In genomic region chr11:114161486-114162250, GRCh38 we compare ENCODE assay signal across 10 cellular contexts.
DNase-seq lines count a peak whose midpoint lies in the region; ATAC-seq and TF ChIP-seq lines count a peak whose summit lies in the region.
"Had no signal": no experiment of that assay in that cellular context is flagged by ENCODE, and none has a peak within 500 bp of the region (broad histone marks: within the 10 kb centered on the region; RNA-seq: fewer than 3 reads in every experiment).

No MANE protein-coding gene starts in this region.

- peak overlapping the region; percentile 85 to 92 for H3K27ac Mint-ChIP-seq in natural killer cell
- H3K27ac Mint-ChIP-seq in natural killer cell treated with Interleukin-12 subunit alpha and Interleukin-12 subunit beta and Interleukin-15 and Interleukin-18, amount 100 ng/mL, for 72 hours, result peak overlapping the region in 1 of 2 donors; percentile 95
- H3K27ac Mint-ChIP-seq in activated CD8-positive, alpha-beta T cell treated with anti-CD3 and anti-CD28 coated beads for 36 hours, result no peak overlapping the region

- 48% methylated on average over 9 of the region's 9 CpGs for WGBS in prostate gland
- WGBS in aorta, 2 donors, result 63 to 67% methylated on average over 9 of the region's 9 CpGs

- CTCF ChIA-PET in activated CD8-positive, alpha-beta T cell treated with anti-CD3 and anti-CD28 coated beads for 36 hours (lab: Charles Lee), result interaction anchor here (1.1 kb wide), 1 partner anchor 21 kb away, joined by 3 read pairs; no protein-coding TSS in a partner anchor

- DNase-seq in natural killer cell, result no peak
- no peak for DNase-seq in natural killer cell treated with Interleukin-12 subunit alpha and Interleukin-12 subunit beta and Interleukin-15 and Interleukin-18, amount 100 ng/mL, for 72 hours (ENCODE audit: low spot score)
- DNase-seq in foreskin keratinocyte, result no peak
- no peak for DNase-seq in prostate gland (ENCODE audit: low spot score)
- no peak for DNase-seq in aorta
- DNase-seq in activated CD8-positive, alpha-beta T cell treated with anti-CD3 and anti-CD28 coated beads for 36 hours, result no peak
- DNase-seq in stimulated activated CD4-positive, alpha-beta T cell treated with anti-CD3 and anti-CD28 coated beads, Interleukin-4, amount 100 ng/mL, for 1 hour, result no peak
- DNase-seq: activated effector memory CD4-positive, alpha-beta T cell treated with anti-CD3 and anti-CD28 coated beads, Interleukin-2, amount 50 U/mL, for 16 hours; NCI-H1694 treated with DMSO at 0.1 percent for 48 hours had no signal

- H3K27ac ChIP-seq in foreskin keratinocyte (peak overlapping the region; percentile 95), prostate gland (peak overlapping the region; percentile 99), aorta (ENCODE audit: low read depth in 1 of 2, low read length in 2 of 2) (peak overlapping the region; percentile 94 to 100)

- no peak for TF ChIP-seq POLR2A in prostate gland (IDR thresholded peaks at IDR 0.05)

- peak overlapping the region; percentile 41 for H3K4me3 Mint-ChIP-seq in natural killer cell
- no peak overlapping the region for H3K4me3 Mint-ChIP-seq in natural killer cell treated with Interleukin-12 subunit alpha and Interleukin-12 subunit beta and Interleukin-15 and Interleukin-18, amount 100 ng/mL, for 72 hours
- H3K4me3 Mint-ChIP-seq in activated CD8-positive, alpha-beta T cell treated with anti-CD3 and anti-CD28 coated beads for 36 hours, result no peak overlapping the region

- ATAC-seq in natural killer cell, result no peak
- no peak for ATAC-seq in natural killer cell treated with Interleukin-12 subunit alpha and Interleukin-12 subunit beta and Interleukin-15 and Interleukin-18, amount 100 ng/mL, for 72 hours
- ATAC-seq in foreskin keratinocyte, result no peak
- no peak for ATAC-seq in aorta (ENCODE audit: low FRiP score)
- no peak for ATAC-seq in GM21723 (IDR thresholded peaks at IDR 0.05; ENCODE audit: unreplicated experiment)
- ATAC-seq in activated CD8-positive, alpha-beta T cell treated with anti-CD3 and anti-CD28 coated beads for 36 hours, result no peak

- no peaks in the 10 kb centered on the region for H3K9me3 ChIP-seq in prostate gland
- no peaks in the 10 kb centered on the region for H3K9me3 ChIP-seq in aorta (ENCODE audit: control insufficient read depth, low read length)

- no peaks in the 10 kb centered on the region for H3K9me3 Mint-ChIP-seq in natural killer cell
- H3K9me3 Mint-ChIP-seq in natural killer cell treated with Interleukin-12 subunit alpha and Interleukin-12 subunit beta and Interleukin-15 and Interleukin-18, amount 100 ng/mL, for 72 hours, result no peaks in the 10 kb centered on the region
- no peaks in the 10 kb centered on the region for H3K9me3 Mint-ChIP-seq in activated CD8-positive, alpha-beta T cell treated with anti-CD3 and anti-CD28 coated beads for 36 hours

- intact Hi-C loops in natural killer cell (cut with micrococcal nuclease) (loop anchor here (2.0 kb wide), 1 partner anchor 15 kb away; no protein-coding TSS in a partner anchor), prostate gland (cut with DNase I) (loop anchor here (1.0 to 5.0 kb wide), 3 partner anchors 18 to 99 kb away; no protein-coding TSS in a partner anchor), aorta (cut with DNase I) (loop anchor here (5.0 kb wide), 1 partner anchor 79 kb away; no protein-coding TSS in a partner anchor)
- intact Hi-C loops in activated CD8-positive, alpha-beta T cell treated with anti-CD3 and anti-CD28 coated beads for 36 hours (cut with micrococcal nuclease), result loop anchor here (10.0 kb wide), 1 partner anchor 87 kb away; no protein-coding TSS in a partner anchor

- H3K27me3 Mint-ChIP-seq in natural killer cell (ENCODE audit: low read depth in 2 of 2), result no peaks in the 10 kb centered on the region
- H3K27me3 Mint-ChIP-seq in natural killer cell treated with Interleukin-12 subunit alpha and Interleukin-12 subunit beta and Interleukin-15 and Interleukin-18, amount 100 ng/mL, for 72 hours, result no peaks in the 10 kb centered on the region
- no peaks in the 10 kb centered on the region for H3K27me3 Mint-ChIP-seq in activated CD8-positive, alpha-beta T cell treated with anti-CD3 and anti-CD28 coated beads for 36 hours

- peaks cover 4% of the 10 kb centered on the region for H3K27me3 ChIP-seq in foreskin keratinocyte
- no peaks in the 10 kb centered on the region for H3K27me3 ChIP-seq in prostate gland (replicated peaks; ENCODE audit: insufficient read depth)
- H3K27me3 ChIP-seq in aorta (ENCODE audit: control insufficient read depth in 1 of 2, insufficient read depth in 2 of 2, low read length in 1 of 2), result no peaks in the 10 kb centered on the region

- POLR2A ChIA-PET in activated CD8-positive, alpha-beta T cell treated with anti-CD3 and anti-CD28 coated beads for 36 hours (lab: Charles Lee), result interaction anchor here (0.7 to 2.3 kb wide), 2 partner anchors 10 to 79 kb away, joined by 3 to 10 read pairs; no protein-coding TSS in a partner anchor

- H3K36me3 Mint-ChIP-seq in natural killer cell, result no peaks in the 10 kb centered on the region
- no peaks in the 10 kb centered on the region for H3K36me3 Mint-ChIP-seq in natural killer cell treated with Interleukin-12 subunit alpha and Interleukin-12 subunit beta and Interleukin-15 and Interleukin-18, amount 100 ng/mL, for 72 hours
- no peaks in the 10 kb centered on the region for H3K36me3 Mint-ChIP-seq in activated CD8-positive, alpha-beta T cell treated with anti-CD3 and anti-CD28 coated beads for 36 hours (ENCODE audit: low read depth)

- H3K36me3 ChIP-seq in prostate gland (peaks cover 3 to 7% of the 10 kb centered on the region in 2 donors), aorta (ENCODE audit: control insufficient read depth in 1 of 2, insufficient read depth in 2 of 2, low read length in 1 of 2) (peaks cover 0 to 4% of the 10 kb centered on the region in 2 donors)

- H3K4me3 ChIP-seq in prostate gland (no peak overlapping the region), aorta (ENCODE audit: low read length in 2 of 2) (no peak overlapping the region)

- no peak for TF ChIP-seq CTCF in natural killer cell (IDR thresholded peaks at IDR 0.05)
- no peak for TF ChIP-seq CTCF in foreskin keratinocyte (conservative IDR thresholded peaks at IDR 0.05)
- TF ChIP-seq CTCF in prostate gland (IDR thresholded peaks at IDR 0.05), result no peak
- no peak for TF ChIP-seq CTCF in activated CD8-positive, alpha-beta T cell treated with anti-CD3 and anti-CD28 coated beads for 36 hours (IDR thresholded peaks at IDR 0.05)

- peaks cover 97 to 98% of the 10 kb centered on the region in 2 donors for H3K4me1 Mint-ChIP-seq in natural killer cell
- peaks cover 71 to 82% of the 10 kb centered on the region in 2 donors for H3K4me1 Mint-ChIP-seq in natural killer cell treated with Interleukin-12 subunit alpha and Interleukin-12 subunit beta and Interleukin-15 and Interleukin-18, amount 100 ng/mL, for 72 hours (ENCODE audit: low read depth in 2 of 2)
- peaks cover 76% of the 10 kb centered on the region for H3K4me1 Mint-ChIP-seq in activated CD8-positive, alpha-beta T cell treated with anti-CD3 and anti-CD28 coated beads for 36 hours (ENCODE audit: low read depth)

- H3K4me1 ChIP-seq in foreskin keratinocyte (peaks cover 43% of the 10 kb centered on the region), prostate gland (replicated peaks) (peaks cover 72% of the 10 kb centered on the region), aorta (ENCODE audit: control insufficient read depth in 1 of 2, insufficient read depth in 2 of 2, low read length in 2 of 2) (peaks cover 23 to 26% of the 10 kb centered on the region in 2 donors)
